ENCODE assay signal across 17 cellular contexts in genomic region chr1:201938440-201939005, GRCh38. TPM values are rescaled to one million over a fixed set of nuclear protein-coding genes. Genes with fewer than 3 reads are reported as not detected.
DNase-seq lines count a peak whose midpoint lies in the region; ATAC-seq and TF ChIP-seq lines count a peak whose summit lies in the region.
"Had no signal": no experiment of that assay in that cellular context is flagged by ENCODE, and none has a peak within 500 bp of the region (broad histone marks: within the 10 kb centered on the region; RNA-seq: fewer than 3 reads in every experiment).

No MANE protein-coding gene starts in this region.

- H3K4me3 ChIP-seq in adipocyte (ENCODE audit: low read length) (no peak overlapping the region), cardiac muscle cell (no peak overlapping the region), neuronal stem cell (ENCODE audit: low read length in 2 of 2) (no peak overlapping the region), upper lobe of right lung (no peak overlapping the region)
- H3K4me3 ChIP-seq: BLaER1 treated with 17β-estradiol and CSF1 and Interleukin-3, amounts not matched to agents 10 nM and 100 nM had no signal

- no peaks in the 10 kb centered on the region for H3K9me3 ChIP-seq in adipocyte (ENCODE audit: control insufficient read depth, low read length)
- no peaks in the 10 kb centered on the region for H3K9me3 ChIP-seq in cardiac muscle cell (ENCODE audit: low read depth)
- H3K9me3 ChIP-seq in neuronal stem cell (replicated peaks in 1 of 2; ENCODE audit: control insufficient read depth in 2 of 2, insufficient read depth in 1 of 2, low read depth in 1 of 2, low read length in 2 of 2), result no peaks in the 10 kb centered on the region
- no peaks in the 10 kb centered on the region for H3K9me3 ChIP-seq in upper lobe of right lung
- H3K9me3 ChIP-seq: BLaER1 treated with 17β-estradiol and CSF1 and Interleukin-3, amounts not matched to agents 10 nM and 100 nM had no signal

- H4K91ac ChIP-seq in neuronal stem cell (ENCODE audit: low read depth, low read length, poor library complexity), result no peak overlapping the region

- TF ChIP-seq CTCF in cardiac muscle cell (IDR thresholded peaks at IDR 0.05; ENCODE audit: low read depth, low read length), result no peak
- no peak for TF ChIP-seq CTCF in upper lobe of right lung (IDR thresholded peaks at IDR 0.05)

- H3K14ac ChIP-seq in neuronal stem cell (ENCODE audit: low read length), result no peak overlapping the region

- peak overlapping the region; percentile 52 for H2AFZ ChIP-seq in neuronal stem cell (ENCODE audit: low read length)

- peak overlapping the region; percentile 71 for H3K27ac ChIP-seq in cardiac muscle cell
- H3K27ac ChIP-seq in neuronal stem cell (replicated peaks; ENCODE audit: low read length), result no peak overlapping the region
- H3K27ac ChIP-seq in upper lobe of right lung, result peak overlapping the region; percentile 58
- H3K27ac ChIP-seq: RWPE1 had no signal

- H3K4me1 ChIP-seq in adipocyte (ENCODE audit: control insufficient read depth, insufficient read depth, low read length) (peaks cover 55% of the 10 kb centered on the region), cardiac muscle cell (ENCODE audit: low read depth) (peaks cover 35% of the 10 kb centered on the region), neuronal stem cell (ENCODE audit: control insufficient read depth in 2 of 2, insufficient read depth in 1 of 2, low read depth in 1 of 2, low read length in 2 of 2) (peaks cover 11 to 16% of the 10 kb centered on the region in 2 donors), upper lobe of right lung (no peaks in the 10 kb centered on the region)

- no peak overlapping the region for H2BK15ac ChIP-seq in neuronal stem cell (ENCODE audit: low read length)

- DNase-seq in adipocyte (ENCODE audit: low read depth) (no peak), cardiac muscle cell (ENCODE audit: low read depth in 1 of 2, low spot score in 1 of 2) (no peak), neuronal stem cell (ENCODE audit: low spot score) (no peak), upper lobe of right lung (no peak), HK-2 (ENCODE audit: unreplicated experiment) (no peak), NCI-H510A treated with DMSO at 0.1 percent for 48 hours (lab: John Stamatoyannopoulos, UW) (no peak)
- DNase-seq: activated T-cell treated with anti-CD3 and anti-CD28 coated beads, Interleukin-2, amount 50 U/mL, for 72 hours; effector memory CD4-positive, alpha-beta T cell; KBM-7; NCI-H1417; stimulated activated CD4-positive, alpha-beta T cell treated with anti-CD3 and anti-CD28 coated beads, Interleukin-15, amount 100 ng/mL, for 24 hours; T-helper 9 cell had no signal

- H3K23ac ChIP-seq in neuronal stem cell (ENCODE audit: low read depth, low read length, poor library complexity), result no peak overlapping the region

- intact Hi-C loops in upper lobe of right lung (cut with DNase I), result no loop called here

- ATAC-seq in upper lobe of right lung (no peak), GM21723 (IDR thresholded peaks at IDR 0.05; ENCODE audit: unreplicated experiment) (no peak), GM19397 (IDR thresholded peaks at IDR 0.05; ENCODE audit: unreplicated experiment) (no peak)
- ATAC-seq: activated T-cell treated with anti-CD3 and anti-CD28 coated beads, Interleukin-2, amount 50 U/mL, for 72 hours; natural killer cell treated with Interleukin-12 subunit alpha and Interleukin-12 subunit beta and Interleukin-15 and Interleukin-18, amount 100 ng/mL, for 72 hours had no signal

- H3K4ac ChIP-seq in neuronal stem cell (ENCODE audit: low read length), result no peak overlapping the region

- H3K18ac ChIP-seq in neuronal stem cell (ENCODE audit: low read length), result no peak overlapping the region

- H2BK5ac ChIP-seq in neuronal stem cell (ENCODE audit: low read length), result no peak overlapping the region

- no peak overlapping the region for H4K8ac ChIP-seq in neuronal stem cell (ENCODE audit: low read depth, low read length)

- H3K9ac ChIP-seq in adipocyte (ENCODE audit: low read length), result peak overlapping the region; percentile 74
- no peak overlapping the region for H3K9ac ChIP-seq in neuronal stem cell (ENCODE audit: low read depth, low read length, poor library complexity)
- H3K9ac ChIP-seq: BLaER1 treated with 17β-estradiol and CSF1 and Interleukin-3, amounts not matched to agents 10 nM and 100 nM had no signal

- no peak overlapping the region for H2BK120ac ChIP-seq in neuronal stem cell (ENCODE audit: low read depth, low read length)

- H3K27me3 ChIP-seq in adipocyte (replicated peaks; ENCODE audit: control insufficient read depth, insufficient read depth, low read length), result no peaks in the 10 kb centered on the region
- H3K27me3 ChIP-seq in cardiac muscle cell, result no peaks in the 10 kb centered on the region
- H3K27me3 ChIP-seq in neuronal stem cell (ENCODE audit: control insufficient read depth in 3 of 3, insufficient read depth in 3 of 3, low read depth in 1 of 3, low read length in 3 of 3), result peaks cover 0 to 13% (median 0%) of the 10 kb centered on the region in 3 experiments
- H3K27me3 ChIP-seq in upper lobe of right lung, result no peaks in the 10 kb centered on the region

- H2BK12ac ChIP-seq in neuronal stem cell (ENCODE audit: low read length), result no peak overlapping the region

- H3K36me3 ChIP-seq in adipocyte (ENCODE audit: control insufficient read depth, insufficient read depth, low read length, severe bottlenecking) (no peaks in the 10 kb centered on the region), cardiac muscle cell (no peaks in the 10 kb centered on the region), neuronal stem cell (replicated peaks in 1 of 2; ENCODE audit: control insufficient read depth in 2 of 2, insufficient read depth in 2 of 2, low read length in 2 of 2) (no peaks in the 10 kb centered on the region), upper lobe of right lung (no peaks in the 10 kb centered on the region)
- H3K36me3 ChIP-seq: BLaER1 treated with 17β-estradiol and CSF1 and Interleukin-3, amounts not matched to agents 10 nM and 100 nM had no signal

- no CpG with 5 or more reads among the region's 4 CpGs for WGBS in neuronal stem cell (ENCODE audit: extremely low coverage in 2 of 2, insufficient read length in 2 of 2, insufficient replicate concordance in 1 of 2), 2 donors

- H3K4me2 ChIP-seq in neuronal stem cell (ENCODE audit: insufficient read depth, low read length, poor library complexity, severe bottlenecking), result no peak overlapping the region

- H2AK5ac ChIP-seq in neuronal stem cell (ENCODE audit: low read depth, low read length), result no peak overlapping the region

- H3K79me1 ChIP-seq in neuronal stem cell (ENCODE audit: low read depth, low read length), result no peaks in the 10 kb centered on the region

RNA-seq across cellular contexts. Expression of gene LMOD1, which starts 7.8 kb away (rescaled TPM):
- 48.3 and 75.6 TPM in 2 replicates for total RNA-seq in cardiac muscle cell
- polyA plus RNA-seq in cardiac muscle cell, result 27.4 and 47.9 TPM in 2 replicates
- 1.2 TPM for polyA plus RNA-seq in neuronal stem cell (2013, experiment 1 of 2)
- 1.2 TPM for polyA plus RNA-seq in neuronal stem cell (2013, experiment 2 of 2)
- total RNA-seq in upper lobe of right lung, result 38.3 TPM
- total RNA-seq: activated T-cell treated with anti-CD3 and anti-CD28 coated beads, Interleukin-2, amount 50 U/mL, for 72 hours; natural killer cell treated with Interleukin-12 subunit alpha and Interleukin-12 subunit beta and Interleukin-15 and Interleukin-18, amount 100 ng/mL, for 72 hours had no signal

RNA-seq across cellular contexts. Expression of gene TIMM17A, which starts 16.8 kb away (rescaled TPM):
- total RNA-seq in cardiac muscle cell (32.9 and 37.4 TPM in 2 replicates), upper lobe of right lung (33.9 TPM)
- polyA plus RNA-seq in cardiac muscle cell, result 88.7 and 110 TPM in 2 replicates
- polyA plus RNA-seq in neuronal stem cell (2013, experiment 1 of 2), result 29.4 TPM
- 29.5 TPM for polyA plus RNA-seq in neuronal stem cell (2013, experiment 2 of 2)

RNA-seq across cellular contexts. Expression of gene RNPEP, which starts 43.9 kb away (rescaled TPM):
- 56.6 and 60.4 TPM in 2 replicates for total RNA-seq in cardiac muscle cell
- 52.6 and 66.0 TPM in 2 replicates for polyA plus RNA-seq in cardiac muscle cell
- polyA plus RNA-seq in neuronal stem cell (2013, experiment 1 of 2), result 27.2 TPM
- 27.7 TPM for polyA plus RNA-seq in neuronal stem cell (2013, experiment 2 of 2)
- 61.7 TPM for total RNA-seq in upper lobe of right lung

RNA-seq across cellular contexts. Expression of gene SHISA4, which starts 49.8 kb away (rescaled TPM):
- total RNA-seq in cardiac muscle cell (14.3 and 21.9 TPM in 2 replicates), upper lobe of right lung (8.6 TPM)
- 22.8 and 24.3 TPM in 2 replicates for polyA plus RNA-seq in cardiac muscle cell
- polyA plus RNA-seq in neuronal stem cell (2013, experiment 1 of 2), result 10.6 TPM
- polyA plus RNA-seq in neuronal stem cell (2013, experiment 2 of 2), result 11.6 TPM
